ENCODE assay signal across 8 cellular contexts in the genomic region with DNA sequence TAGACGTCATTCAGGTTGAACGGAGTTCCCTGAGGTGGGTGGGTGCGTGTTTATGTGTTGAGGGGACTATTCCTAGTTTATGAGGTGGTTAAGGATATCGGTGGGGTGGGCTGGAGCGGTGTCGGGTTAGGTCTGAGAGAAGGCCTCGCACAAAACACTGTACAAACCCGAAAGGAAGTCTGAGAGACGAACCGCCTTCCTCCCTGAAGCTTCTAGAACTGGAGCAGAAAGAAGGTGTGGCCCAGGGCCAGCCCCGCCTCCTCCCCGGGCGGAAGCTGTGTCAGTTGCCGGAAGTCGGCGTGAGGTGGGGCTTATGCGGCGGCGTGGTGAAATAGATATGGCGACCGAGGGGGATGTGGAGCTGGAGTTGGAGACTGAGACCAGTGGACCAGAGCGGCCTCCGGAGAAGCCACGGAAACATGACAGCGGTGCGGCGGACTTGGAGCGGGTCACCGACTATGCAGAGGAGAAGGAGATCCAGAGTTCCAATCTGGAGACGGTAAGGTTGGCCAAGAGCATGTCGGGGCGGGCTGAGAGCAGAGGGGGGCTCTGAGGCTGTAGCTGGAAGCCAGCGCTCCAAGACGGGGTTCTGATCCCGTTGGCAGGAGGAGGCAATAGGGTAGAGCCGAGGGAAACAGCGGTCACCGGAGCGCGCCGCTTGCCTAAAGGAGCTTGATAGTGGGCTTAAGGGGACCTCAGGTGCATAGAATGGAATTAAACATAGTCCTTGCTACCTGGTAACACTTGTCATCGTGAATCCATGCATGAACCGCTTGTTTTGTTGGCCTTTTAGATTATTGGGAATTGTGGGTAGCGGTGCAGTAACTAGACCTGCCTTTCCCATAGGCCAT. TPM values are rescaled to one million over a fixed set of nuclear protein-coding genes. Genes with fewer than 3 reads are reported as not detected.
DNase-seq lines count a peak whose midpoint lies in the region; ATAC-seq and TF ChIP-seq lines count a peak whose summit lies in the region.

A gene with protein sequence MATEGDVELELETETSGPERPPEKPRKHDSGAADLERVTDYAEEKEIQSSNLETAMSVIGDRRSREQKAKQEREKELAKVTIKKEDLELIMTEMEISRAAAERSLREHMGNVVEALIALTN (plus strand): TSS at position 314 of the 851 bp plus-strand sequence. CDS start 24 bp downstream, at position 338.

- H3K27ac ChIP-seq in adipose tissue (ENCODE audit: low read depth, low read length) (peak within 1 kb of the TSS; percentile 76), heart left ventricle (peak within 1 kb of the TSS; percentile 76 to 95 (median 90)), upper lobe of left lung (peak within 1 kb of the TSS; percentile 80 to 92 (median 84))

- H3K9me3 ChIP-seq in heart left ventricle (no peaks in the 10 kb centered on the region), upper lobe of left lung (no peaks in the 10 kb centered on the region)

- POLR2A ChIA-PET in GM10248 (lab: Yijun Ruan, JAX): interaction anchor here (0.6 to 2.5 kb wide), 5 partner anchors 9 to 24 kb away, joined by 5 to 15 read pairs (median 11); a partner anchor contains a TSS

- CTCF ChIA-PET in GM10248 (lab: Yijun Ruan, JAX): interaction anchor here (1.4 to 1.5 kb wide), 3 partner anchors 9 to 30 kb away, joined by 3 to 10 read pairs (median 4); a partner anchor contains a TSS

- H3K4me1 ChIP-seq in heart left ventricle (peaks cover under 1 to 51% (median 32%) of the 10 kb centered on the region in 12 donors), upper lobe of left lung (peaks cover 32 to 50% (median 37%) of the 10 kb centered on the region in 4 donors)

- no peak for TF ChIP-seq EP300 in upper lobe of left lung (IDR thresholded peaks at IDR 0.05)

- WGBS in adipose tissue, 3 donors: 7 to 8% (median 8%) methylated on average over 44 of the region's 44 CpGs
- WGBS in heart left ventricle, 4 donors: 8 to 9% (median 8%) methylated on average over 41 to 44 of the region's 44 CpGs
- WGBS in upper lobe of left lung, 2 donors: 8 to 16% methylated on average over 24 to 44 of the region's 44 CpGs

- no peaks in the 10 kb centered on the region for H3K27me3 ChIP-seq in heart left ventricle
- H3K27me3 ChIP-seq in upper lobe of left lung: no peaks in the 10 kb centered on the region

- ATAC-seq in HG02588 (IDR thresholded peaks at IDR 0.05; ENCODE audit: unreplicated experiment): peak; percentile 90
- ATAC-seq in heart left ventricle: peak; percentile 90 to 97 (median 92)
- peak; percentile 96 to 97 for ATAC-seq in upper lobe of left lung (ENCODE audit: low FRiP score in 2 of 2)

- TF ChIP-seq POLR2A in heart left ventricle (IDR thresholded peaks at IDR 0.05): peak in 1 of 2 donors; percentile 52
- peak in 3 of 4 donors; percentile 41 to 76 (median 62) for TF ChIP-seq POLR2A in upper lobe of left lung (IDR thresholded peaks at IDR 0.05)

- peaks cover 0 to 86% (median 76%) of the 10 kb centered on the region in 9 donors for H3K36me3 ChIP-seq in heart left ventricle
- H3K36me3 ChIP-seq in upper lobe of left lung: peaks cover 13 to 81% (median 41%) of the 10 kb centered on the region in 4 donors

- DNase-seq in GM10248 (ENCODE audit: extremely low spot score) (peak; percentile 88), NCI-H128 (lab: John Stamatoyannopoulos, UW; ENCODE audit: unreplicated experiment) (peak; percentile 53), T-helper 1 cell (peak; percentile 83 to 93 (median 88)), heart left ventricle (peak; percentile 94 to 96 (median 95)), posterior vena cava (ENCODE audit: low spot score) (peak; percentile 98), upper lobe of left lung (peak; percentile 95 to 96)

- peak within 1 kb of the TSS; percentile 64 to 94 (median 82) for H3K4me3 ChIP-seq in heart left ventricle
- H3K4me3 ChIP-seq in upper lobe of left lung: peak within 1 kb of the TSS; percentile 80 to 93 (median 87)

- TF ChIP-seq CTCF in GM10248 (IDR thresholded peaks at IDR 0.05; ENCODE audit: control extremely low read depth, extremely low read depth, low read depth, missing control alignments) (no peak), heart left ventricle (IDR thresholded peaks at IDR 0.05) (no peak), upper lobe of left lung (IDR thresholded peaks at IDR 0.05) (no peak)

- intact Hi-C loops in heart left ventricle (cut with DNase I) (loop anchor here in 2 of 10 donors (2.0 kb wide), 1 partner anchor 24 kb away; a partner anchor contains a TSS), posterior vena cava (cut with DNase I) (no loop called here)

RNA-seq across cellular contexts. Expression of the gene that starts here (rescaled TPM):
- polyA plus RNA-seq in adipose tissue: 10 to 100 TPM in 2 of 3 donors, 1 to 10 TPM in 1; 9.9 to 30.6 (median 12.3) TPM
- total RNA-seq in heart left ventricle: 10 to 100 TPM; 10.3 to 16.5 (median 13.6) TPM
- polyA plus RNA-seq in heart left ventricle: 10 to 100 TPM; 42.9 to 56.5 TPM
- total RNA-seq in posterior vena cava: 10 to 100 TPM; 11.3 to 11.9 TPM
- total RNA-seq in upper lobe of left lung: 10 to 100 TPM in 5 of 6 donors, 1 to 10 TPM in 1; 6.5 to 41.9 (median 14.1) TPM

Comparison
In these comparisons a context has a peak if more than half of its experiments do, and no peak if none do; other contexts are left out.
1. Peak in every context shown above with its lines: DNase-seq, ATAC-seq, H3K4me3 ChIP-seq and H3K27ac ChIP-seq.